In the genomic region with DNA sequence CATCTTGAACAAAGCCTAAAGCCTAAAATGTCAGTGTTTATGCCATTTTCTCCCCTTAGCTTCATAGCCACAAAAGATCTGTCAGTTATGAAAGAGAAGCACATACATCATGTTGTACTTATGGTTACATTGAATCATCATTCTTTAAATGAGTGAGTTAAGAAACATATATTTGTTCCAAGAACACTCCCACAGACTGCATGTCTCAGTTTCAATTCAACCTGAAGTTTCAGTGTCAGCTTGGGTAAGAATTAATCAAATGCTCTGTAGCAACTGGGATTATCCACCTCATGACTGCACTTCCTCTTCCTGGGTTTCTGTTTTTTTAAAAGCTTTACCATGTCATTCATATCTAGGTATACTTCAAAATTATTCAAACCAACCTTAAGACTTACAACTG, we compare ENCODE assay signal across 12 cellular contexts. TPM values are rescaled to one million over a fixed set of nuclear protein-coding genes. Genes with fewer than 3 reads are reported as not detected.
DNase-seq lines count a peak whose midpoint lies in the region; ATAC-seq and TF ChIP-seq lines count a peak whose summit lies in the region.
"Had no signal": no experiment of that assay in that cellular context is flagged by ENCODE, and none has a peak within 500 bp of the region (broad histone marks: within the 10 kb centered on the region; RNA-seq: fewer than 3 reads in every experiment).

No MANE protein-coding gene starts in this region.

- ATAC-seq in activated T-cell treated with anti-CD3 and anti-CD28 coated beads, Interleukin-2, amount 50 U/mL, for 4 hours: peak; percentile 91 to 93
- ATAC-seq in HG02610 (IDR thresholded peaks at IDR 0.05; ENCODE audit: unreplicated experiment): peak; percentile 91
- peak; percentile 60 for ATAC-seq in HG03571 (IDR thresholded peaks at IDR 0.05; ENCODE audit: unreplicated experiment)

- H3K9me3 ChIP-seq in smooth muscle cell (replicated peaks; ENCODE audit: low read depth): no peaks in the 10 kb centered on the region
- no peaks in the 10 kb centered on the region for H3K9me3 ChIP-seq in ascending aorta

- intact Hi-C loops in posterior cingulate gyrus (cut with DNase I) (no loop called here), ascending aorta (cut with DNase I) (no loop called here)

- no peak overlapping the region for H3K4me2 ChIP-seq in smooth muscle cell

- H3K36me3 Mint-ChIP-seq in activated T-cell treated with anti-CD3 and anti-CD28 coated beads, Interleukin-2, amount 50 U/mL, for 4 hours (ENCODE audit: insufficient read depth): no peaks in the 10 kb centered on the region

- TF ChIP-seq CTCF in smooth muscle cell (IDR thresholded peaks at IDR 0.05; ENCODE audit: borderline replicate concordance, insufficient read depth, poor library complexity, severe bottlenecking) (no peak), ascending aorta (IDR thresholded peaks at IDR 0.05) (no peak)

- H3K4me1 Mint-ChIP-seq in activated T-cell treated with anti-CD3 and anti-CD28 coated beads, Interleukin-2, amount 50 U/mL, for 4 hours (ENCODE audit: low read depth): peaks cover 10% of the 10 kb centered on the region

- no peaks in the 10 kb centered on the region for H4K20me1 ChIP-seq in smooth muscle cell (ENCODE audit: low read depth)

- H3K79me2 ChIP-seq in smooth muscle cell (ENCODE audit: low read depth): no peaks in the 10 kb centered on the region

- H3K36me3 ChIP-seq in smooth muscle cell (ENCODE audit: low read depth): no peaks in the 10 kb centered on the region
- no peaks in the 10 kb centered on the region for H3K36me3 ChIP-seq in ascending aorta

- peaks cover 3% of the 10 kb centered on the region for H3K9me3 Mint-ChIP-seq in activated T-cell treated with anti-CD3 and anti-CD28 coated beads, Interleukin-2, amount 50 U/mL, for 4 hours

- H3K9ac ChIP-seq in smooth muscle cell (ENCODE audit: low read depth): no peak overlapping the region

- H3K4me3 Mint-ChIP-seq in activated T-cell treated with anti-CD3 and anti-CD28 coated beads, Interleukin-2, amount 50 U/mL, for 4 hours: peak overlapping the region; percentile 32

- H3K27me3 ChIP-seq in smooth muscle cell (ENCODE audit: low read depth) (no peaks in the 10 kb centered on the region), ascending aorta (no peaks in the 10 kb centered on the region)

- H3K4me1 ChIP-seq in smooth muscle cell (ENCODE audit: low read depth): no peaks in the 10 kb centered on the region
- H3K4me1 ChIP-seq in ascending aorta: no peaks in the 10 kb centered on the region

- H3K27ac ChIP-seq in smooth muscle cell (ENCODE audit: low read depth) (no peak overlapping the region), ascending aorta (no peak overlapping the region)

- no peaks in the 10 kb centered on the region for H3F3A ChIP-seq in smooth muscle cell (ENCODE audit: low read depth)

- no peak overlapping the region for H3K4me3 ChIP-seq in smooth muscle cell
- H3K4me3 ChIP-seq in ascending aorta: no peak overlapping the region

- H3K27me3 Mint-ChIP-seq in activated T-cell treated with anti-CD3 and anti-CD28 coated beads, Interleukin-2, amount 50 U/mL, for 4 hours (ENCODE audit: low read depth): peaks cover 9% of the 10 kb centered on the region

- peak overlapping the region; percentile 32 for H2AFZ ChIP-seq in smooth muscle cell (ENCODE audit: low read depth)

- no peak for DNase-seq in activated T-cell treated with anti-CD3 and anti-CD28 coated beads, Interleukin-2, amount 50 U/mL, for 4 hours
- DNase-seq in activated T-cell treated with anti-CD3 and anti-CD28 coated beads, Interleukin-2, amount 50 U/mL, for 1 hour: no peak
- DNase-seq in smooth muscle cell (lab: John Stamatoyannopoulos, UW; ENCODE audit: unreplicated experiment) (no peak), HuH-7.5 (ENCODE audit: low spot score) (no peak), posterior cingulate gyrus (no peak), ascending aorta (ENCODE audit: low spot score in 2 of 2) (no peak)
- DNase-seq: activated CD8-positive, alpha-beta memory T cell treated with anti-CD3 and anti-CD28 coated beads, Interleukin-2, amount 50 U/mL, for 48 hours; AML-193; stimulated activated CD4-positive, alpha-beta T cell treated with anti-CD3 and anti-CD28 coated beads, Interleukin-1b, Interleukin-23, amount 100 ng/mL, for 48 hours had no signal

RNA-seq across cellular contexts. Expression of a gene that starts 3.9 kb away (rescaled TPM):
- not detected for total RNA-seq in activated T-cell treated with anti-CD3 and anti-CD28 coated beads, Interleukin-2, amount 50 U/mL, for 4 hours
- total RNA-seq in smooth muscle cell (0.27 and 0.58 TPM in 2 replicates), ascending aorta (not detected)
- 0.26 and 1.7 TPM in 2 replicates for polyA plus RNA-seq in smooth muscle cell
- total RNA-seq: lung microvascular endothelial cell had no signal
